ENCODE assay signal across 2 cellular contexts in the genomic region with DNA sequence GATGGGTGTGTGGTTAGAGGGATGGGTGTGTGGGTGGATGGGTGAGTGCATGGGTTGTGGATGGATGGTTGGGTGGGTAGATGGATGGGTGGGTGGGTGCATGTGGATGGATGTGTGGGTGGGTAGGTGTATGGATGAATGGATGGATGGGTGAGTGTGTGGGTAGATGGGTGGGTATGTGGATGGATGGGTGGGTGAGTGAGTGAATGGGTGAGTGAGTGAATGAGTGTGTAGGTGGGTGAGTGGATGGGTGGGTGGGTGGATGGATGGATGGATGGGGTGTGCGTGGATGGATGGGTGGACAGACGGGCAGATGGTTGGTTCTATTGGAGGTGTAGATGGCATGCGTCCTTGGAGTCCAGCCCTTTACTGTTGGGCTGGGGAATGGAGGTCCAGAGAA.
A peak's percentile ranks its signal among the peaks of the same experiment; 100 is the strongest.
TF ChIP-seq lines count a peak whose summit lies in the region.

No MANE protein-coding gene starts in this region.

TF ChIP-seq in HEK293, 187 proteins besides CTCF, POLR2A, EP300 and RAD21:
- TF ChIP-seq ZNF366 (tag by site-specific recombination; conservative IDR thresholded peaks at IDR 0.05) = peak; percentile 78
- TF ChIP-seq, protein P1, sequence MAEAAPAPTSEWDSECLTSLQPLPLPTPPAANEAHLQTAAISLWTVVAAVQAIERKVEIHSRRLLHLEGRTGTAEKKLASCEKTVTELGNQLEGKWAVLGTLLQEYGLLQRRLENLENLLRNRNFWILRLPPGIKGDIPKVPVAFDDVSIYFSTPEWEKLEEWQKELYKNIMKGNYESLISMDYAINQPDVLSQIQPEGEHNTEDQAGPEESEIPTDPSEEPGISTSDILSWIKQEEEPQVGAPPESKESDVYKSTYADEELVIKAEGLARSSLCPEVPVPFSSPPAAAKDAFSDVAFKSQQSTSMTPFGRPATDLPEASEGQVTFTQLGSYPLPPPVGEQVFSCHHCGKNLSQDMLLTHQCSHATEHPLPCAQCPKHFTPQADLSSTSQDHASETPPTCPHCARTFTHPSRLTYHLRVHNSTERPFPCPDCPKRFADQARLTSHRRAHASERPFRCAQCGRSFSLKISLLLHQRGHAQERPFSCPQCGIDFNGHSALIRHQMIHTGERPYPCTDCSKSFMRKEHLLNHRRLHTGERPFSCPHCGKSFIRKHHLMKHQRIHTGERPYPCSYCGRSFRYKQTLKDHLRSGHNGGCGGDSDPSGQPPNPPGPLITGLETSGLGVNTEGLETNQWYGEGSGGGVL (tag by site-specific recombination; IDR thresholded peaks at IDR 0.05) = no peak
- peak; percentile 97 for TF ChIP-seq ZFHX2 (tag by site-specific recombination; conservative IDR thresholded peaks at IDR 0.05)
- TF ChIP-seq EGR2 (tag by site-specific recombination; IDR thresholded peaks at IDR 0.05; ENCODE audit: low read depth) = peak; percentile 97
- TF ChIP-seq SP2 (tag by site-specific recombination; IDR thresholded peaks at IDR 0.05) = 0 out of 2 replicates have a peak, but pooled peaks have one; percentile 5
- TF ChIP-seq KLF1 (tag by site-specific recombination; IDR thresholded peaks at IDR 0.05) = no peak

TF ChIP-seq in H1, 55 proteins besides CTCF, POLR2A, EP300 and RAD21:
- TF ChIP-seq NRF1 (IDR thresholded peaks at IDR 0.05; ENCODE audit: low read depth, low read length) (no peak), CHD1 (IDR thresholded peaks at IDR 0.05; ENCODE audit: low read depth, low read length) (no peak), PHF8 (conservative IDR thresholded peaks at IDR 0.05; ENCODE audit: low read depth, low read length) (no peak), SP2 (IDR thresholded peaks at IDR 0.05; ENCODE audit: low read length) (no peak), BACH1 (IDR thresholded peaks at IDR 0.05; ENCODE audit: low read length) (no peak), EZH2 (IDR thresholded peaks at IDR 0.05; ENCODE audit: low read depth, low read length, severe bottlenecking) (no peak), CEBPB (IDR thresholded peaks at IDR 0.05; ENCODE audit: low read depth, low read length) (no peak), TCF12 (IDR thresholded peaks at IDR 0.05; ENCODE audit: low read depth, low read length) (no peak)
- TF ChIP-seq, protein P2, sequence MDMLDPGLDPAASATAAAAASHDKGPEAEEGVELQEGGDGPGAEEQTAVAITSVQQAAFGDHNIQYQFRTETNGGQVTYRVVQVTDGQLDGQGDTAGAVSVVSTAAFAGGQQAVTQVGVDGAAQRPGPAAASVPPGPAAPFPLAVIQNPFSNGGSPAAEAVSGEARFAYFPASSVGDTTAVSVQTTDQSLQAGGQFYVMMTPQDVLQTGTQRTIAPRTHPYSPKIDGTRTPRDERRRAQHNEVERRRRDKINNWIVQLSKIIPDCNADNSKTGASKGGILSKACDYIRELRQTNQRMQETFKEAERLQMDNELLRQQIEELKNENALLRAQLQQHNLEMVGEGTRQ (IDR thresholded peaks at IDR 0.05; ENCODE audit: low read length) = no peak
